17 cellular contexts compared by ENCODE assay signal in the genomic region with DNA sequence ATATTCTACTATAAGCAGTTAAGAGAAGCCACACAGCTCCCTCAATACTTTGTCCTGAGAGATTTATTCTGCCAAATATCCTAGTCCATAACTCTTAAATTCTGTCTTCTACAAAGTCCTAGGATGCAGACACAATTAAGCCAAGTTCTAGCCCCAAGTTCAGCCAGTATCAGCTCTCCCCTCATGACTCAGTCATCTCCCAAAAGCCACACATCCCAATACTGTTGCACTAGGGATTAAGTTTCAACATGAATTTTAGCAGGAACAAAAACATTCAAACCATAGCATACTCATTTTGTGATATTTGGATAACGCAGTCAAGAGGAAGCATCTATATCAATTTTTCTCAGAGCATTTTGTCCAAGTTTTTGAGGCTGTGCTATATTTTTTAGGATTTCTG.
DNase-seq lines count a peak whose midpoint lies in the region; ATAC-seq, FAIRE-seq and TF ChIP-seq lines count a peak whose summit lies in the region.
"Had no signal": no experiment of that assay in that cellular context is flagged by ENCODE, and none has a peak within 500 bp of the region (broad histone marks: within the 10 kb centered on the region; RNA-seq: fewer than 3 reads in every experiment).

No MANE protein-coding gene starts in this region.

- H3K4me3 ChIP-seq in astrocyte (ENCODE audit: insufficient read depth, low read depth, low read length) (no peak overlapping the region), osteoblast (ENCODE audit: insufficient read depth, low read length) (no peak overlapping the region), Caco-2 (ENCODE audit: low read depth, low read length) (no peak overlapping the region), colonic mucosa (no peak overlapping the region)
- H3K4me3 ChIP-seq: A549, HAP-1 had no signal

- H3K9me3 Mint-ChIP-seq in astrocyte (ENCODE audit: unreplicated experiment) = no peaks in the 10 kb centered on the region
- no peaks in the 10 kb centered on the region for H3K9me3 Mint-ChIP-seq in Caco-2 (ENCODE audit: unreplicated experiment)

- no peak overlapping the region for H3K4me3 Mint-ChIP-seq in astrocyte (ENCODE audit: unreplicated experiment)
- no peak overlapping the region for H3K4me3 Mint-ChIP-seq in Caco-2 (ENCODE audit: unreplicated experiment)
- H3K4me3 Mint-ChIP-seq: CD4-positive, alpha-beta memory T cell had no signal

- DNase-seq in astrocyte (ENCODE audit: low read depth) = peak; percentile 49
- DNase-seq in fibroblast of peridontal ligament (ENCODE audit: extremely low read depth) = peak; percentile 56
- no peak for DNase-seq in osteoblast (ENCODE audit: insufficient read length, low spot score, missing footprints)
- no peak for DNase-seq in Caco-2
- no peak for DNase-seq in cerebellum (ENCODE audit: low spot score)
- DNase-seq in colonic mucosa = no peak
- DNase-seq: BE2C; CD4-positive, alpha-beta memory T cell; DND-41; GF-D8 had no signal

- H3K4me2 ChIP-seq in astrocyte (ENCODE audit: low read length) (no peak overlapping the region), osteoblast (ENCODE audit: insufficient read depth, low read length) (peak overlapping the region; percentile 7)
- H3K4me2 ChIP-seq: A549 had no signal

- H3K79me2 ChIP-seq in astrocyte (ENCODE audit: insufficient read depth, low read length) = no peaks in the 10 kb centered on the region
- no peaks in the 10 kb centered on the region for H3K79me2 ChIP-seq in osteoblast (ENCODE audit: insufficient read depth, low read length)

- ATAC-seq in HG03442 (IDR thresholded peaks at IDR 0.05; ENCODE audit: unreplicated experiment) = no peak
- ATAC-seq: A549, HepG2 had no signal

- no peaks in the 10 kb centered on the region for H3K9me3 ChIP-seq in astrocyte (ENCODE audit: insufficient read depth, low read depth, low read length)
- no peaks in the 10 kb centered on the region for H3K9me3 ChIP-seq in osteoblast (ENCODE audit: low read depth, low read length)
- H3K9me3 ChIP-seq in Caco-2 = no peaks in the 10 kb centered on the region
- H3K9me3 ChIP-seq in colonic mucosa = no peaks in the 10 kb centered on the region
- H3K9me3 ChIP-seq: A549, BE2C, HAP-1 had no signal

- intact Hi-C loops in Caco-2 (cut with micrococcal nuclease; ENCODE audit: unreplicated experiment) (no loop called here), colonic mucosa (cut with DNase I) (no loop called here)

- no peaks in the 10 kb centered on the region for H3K36me3 ChIP-seq in astrocyte (ENCODE audit: insufficient read depth, low read length)
- no peaks in the 10 kb centered on the region for H3K36me3 ChIP-seq in osteoblast (ENCODE audit: insufficient read depth, low read length)
- no peaks in the 10 kb centered on the region for H3K36me3 ChIP-seq in Caco-2 (ENCODE audit: control insufficient read depth, insufficient read depth, low read length)
- H3K36me3 ChIP-seq in colonic mucosa = no peaks in the 10 kb centered on the region
- H3K36me3 ChIP-seq: BE2C, HAP-1 had no signal

- no peaks in the 10 kb centered on the region for H3K4me1 Mint-ChIP-seq in astrocyte (ENCODE audit: low read depth, unreplicated experiment)
- no peaks in the 10 kb centered on the region for H3K4me1 Mint-ChIP-seq in Caco-2 (ENCODE audit: low read depth, unreplicated experiment)
- H3K4me1 Mint-ChIP-seq: CD4-positive, alpha-beta memory T cell had no signal

- TF ChIP-seq CTCF in astrocyte (IDR thresholded peaks at IDR 0.05; ENCODE audit: insufficient read depth, low read depth, low read length) (no peak), osteoblast (IDR thresholded peaks at IDR 0.05; ENCODE audit: extremely low read depth, low read depth, low read length) (no peak), Caco-2 (IDR thresholded peaks at IDR 0.05; ENCODE audit: insufficient read depth in 1 of 2, low read depth in 1 of 2, low read length in 1 of 2, severe bottlenecking in 1 of 2, unreplicated experiment in 1 of 2) (no peak), colonic mucosa (IDR thresholded peaks at IDR 0.05) (no peak)

- H3K27ac Mint-ChIP-seq in astrocyte (ENCODE audit: unreplicated experiment) (no peak overlapping the region), Caco-2 (ENCODE audit: unreplicated experiment) (no peak overlapping the region)
- H3K27ac Mint-ChIP-seq: CD4-positive, alpha-beta memory T cell had no signal

- no TSS peak for BruUV-seq in Caco-2 (replicated peaks; lab: Mats Ljungman, UMichigan)

- H4K20me1 ChIP-seq in astrocyte (ENCODE audit: insufficient read depth, low read length) (no peaks in the 10 kb centered on the region), osteoblast (ENCODE audit: insufficient read depth, low read length) (no peaks in the 10 kb centered on the region)

- H3K27ac ChIP-seq in astrocyte (ENCODE audit: low read depth, low read length) = no peak overlapping the region
- peak overlapping the region; percentile 29 for H3K27ac ChIP-seq in osteoblast (ENCODE audit: low read depth, low read length)
- no peak overlapping the region for H3K27ac ChIP-seq in colonic mucosa
- H3K27ac ChIP-seq: A549, C4-2B had no signal

- no peak overlapping the region for H2AFZ ChIP-seq in astrocyte (ENCODE audit: low read depth, low read length)
- no peak overlapping the region for H2AFZ ChIP-seq in osteoblast (ENCODE audit: low read length)

- H3K4me1 ChIP-seq in astrocyte (ENCODE audit: insufficient read depth, low read length) (no peaks in the 10 kb centered on the region), osteoblast (ENCODE audit: insufficient read depth, low read length) (peaks cover 10% of the 10 kb centered on the region), Caco-2 (no peaks in the 10 kb centered on the region), colonic mucosa (no peaks in the 10 kb centered on the region)
- H3K4me1 ChIP-seq: A549, BE2C had no signal

- POLR2A ChIA-PET in Caco-2 (lab: Charles Lee) = no interaction called here

- H3K9ac ChIP-seq in astrocyte (ENCODE audit: low read length) (no peak overlapping the region), colonic mucosa (ENCODE audit: low read depth in 2 of 2, low read length in 2 of 2) (no peak overlapping the region)

- no peaks in the 10 kb centered on the region for H3K27me3 ChIP-seq in astrocyte (ENCODE audit: insufficient read depth, low read length)
- H3K27me3 ChIP-seq in osteoblast (ENCODE audit: insufficient read depth, low read length) = no peaks in the 10 kb centered on the region
- no peaks in the 10 kb centered on the region; the same call in 1 of the 2 replicates for H3K27me3 ChIP-seq in Caco-2 (replicated peaks; ENCODE audit: control insufficient read depth, insufficient read depth, low read length)
- H3K27me3 ChIP-seq in colonic mucosa = no peaks in the 10 kb centered on the region
- H3K27me3 ChIP-seq: BE2C had no signal

- CTCF ChIA-PET in Caco-2 (lab: Charles Lee) = no interaction called here

- H3K27me3 Mint-ChIP-seq in astrocyte (ENCODE audit: low read depth, unreplicated experiment) (peaks cover 6% of the 10 kb centered on the region), Caco-2 (ENCODE audit: insufficient read depth, unreplicated experiment) (peaks cover 10% of the 10 kb centered on the region)
- H3K27me3 Mint-ChIP-seq: CD4-positive, alpha-beta memory T cell had no signal

- H3K36me3 Mint-ChIP-seq in astrocyte (ENCODE audit: low read depth, unreplicated experiment) = no peaks in the 10 kb centered on the region
- H3K36me3 Mint-ChIP-seq in Caco-2 (ENCODE audit: insufficient read depth, unreplicated experiment) = no peaks in the 10 kb centered on the region
- H3K36me3 Mint-ChIP-seq: CD4-positive, alpha-beta memory T cell had no signal

- no peak for FAIRE-seq in astrocyte (lab: Jason Lieb, UNC)
- FAIRE-seq: A549, H1, HepG2, HTR-8/SVneo had no signal

Comparison
In these comparisons a context has a peak if more than half of its experiments do, and no peak if none do; other contexts are left out.
1. DNase-seq: peak in astrocyte (single experiment) and fibroblast of peridontal ligament (single experiment); none in osteoblast (single experiment), Caco-2 (0 of 2), cerebellum (single experiment) and colonic mucosa (single experiment).